In genomic region chr1:152034654-152035405, GRCh38 we compare ENCODE assay signal across 9 cellular contexts. TPM values are rescaled to one million over a fixed set of nuclear protein-coding genes. Genes with fewer than 3 reads are reported as not detected.
A peak's percentile ranks its signal among the peaks of the same experiment; 100 is the strongest.
DNase-seq lines count a peak whose midpoint lies in the region; ATAC-seq, FAIRE-seq and TF ChIP-seq lines count a peak whose summit lies in the region.
"Had no signal": no experiment of that assay in that cellular context is flagged by ENCODE, and none has a peak within 500 bp of the region (broad histone marks: within the 10 kb centered on the region; RNA-seq: fewer than 3 reads in every experiment).

No MANE protein-coding gene starts in this region.

- peaks cover 72% of the 10 kb centered on the region for H3K27me3 Mint-ChIP-seq in brain

- peak; percentile 77 for FAIRE-seq in keratinocyte (lab: Jason Lieb, UNC)
- FAIRE-seq: colon had no signal

- peaks cover 13% of the 10 kb centered on the region; the same call in 1 of the 2 replicates for H4K20me1 ChIP-seq in MM.1S (ENCODE audit: insufficient read depth, low read length)
- peaks cover 4% of the 10 kb centered on the region for H4K20me1 ChIP-seq in keratinocyte (ENCODE audit: control insufficient read depth, extremely low read depth, insufficient read depth, low read length)

- H3K9me1 ChIP-seq in keratinocyte (ENCODE audit: control insufficient read depth, extremely low read depth, insufficient read depth, low read length): no peaks in the 10 kb centered on the region

- H3K9me2 ChIP-seq in MM.1S (replicated peaks; ENCODE audit: insufficient read depth, low read length): no peaks in the 10 kb centered on the region

- H3K9ac ChIP-seq in MM.1S (ENCODE audit: low read length) (peak overlapping the region; percentile 87), keratinocyte (ENCODE audit: control insufficient read depth, extremely low read depth, insufficient read depth, low read length) (peak overlapping the region; percentile 97)

- H3K4me1 ChIP-seq in MM.1S (ENCODE audit: low read length): peaks cover 47% of the 10 kb centered on the region
- peaks cover 21% of the 10 kb centered on the region for H3K4me1 ChIP-seq in keratinocyte (ENCODE audit: control insufficient read depth, extremely low read depth, insufficient read depth, low read length)

- peak; percentile 89 for DNase-seq in COLO829 (ENCODE audit: low spot score)
- DNase-seq in MM.1S: peak; percentile 88
- peak; percentile 50 for DNase-seq in T1000 (lab: John Stamatoyannopoulos, UW)
- DNase-seq in keratinocyte (ENCODE audit: low read depth, low spot score): no peak
- peak; percentile 60 for DNase-seq in stimulated activated CD4-positive, alpha-beta T cell treated with anti-CD3 and anti-CD28 coated beads, Interleukin-4, amount 100 ng/mL, for 1 hour
- DNase-seq in occipital lobe (lab: John Stamatoyannopoulos, UW): no peak

- H3K36me3 Mint-ChIP-seq in brain: no peaks in the 10 kb centered on the region

- H3K4me3 ChIP-seq in MM.1S (ENCODE audit: low read length): peak overlapping the region; percentile 78
- H3K4me3 ChIP-seq in keratinocyte (ENCODE audit: control insufficient read depth in 2 of 3, extremely low read depth in 1 of 3, insufficient read depth in 2 of 3, low read depth in 1 of 3, low read length in 3 of 3): peak overlapping the region; percentile 70 to 88 (median 87)

- TF ChIP-seq CTCF in MM.1S (IDR thresholded peaks at IDR 0.05; ENCODE audit: low read length) (peak; percentile 87), brain (conservative IDR thresholded peaks at IDR 0.05) (peak; percentile 54 to 77), keratinocyte (optimal IDR thresholded peaks at IDR 0.05 in 1 of 3, IDR thresholded peaks at IDR 0.05 in 1 of 3, conservative IDR thresholded peaks at IDR 0.05 in 1 of 3; ENCODE audit: extremely low read depth in 1 of 3, insufficient read depth in 2 of 3, low read length in 3 of 3) (peak; percentile 61 to 93 (median 75))

- H3F3A ChIP-seq in MM.1S (ENCODE audit: insufficient read depth, low read length): peaks cover 93% of the 10 kb centered on the region

- H3K4me2 ChIP-seq in MM.1S (ENCODE audit: low read depth, low read length) (peak overlapping the region; percentile 80), keratinocyte (ENCODE audit: control insufficient read depth, extremely low read depth, insufficient read depth, low read depth, low read length) (peak overlapping the region; percentile 70)

- no peaks in the 10 kb centered on the region for H3K9me3 Mint-ChIP-seq in brain

- peaks cover 29% of the 10 kb centered on the region for H3K36me3 ChIP-seq in MM.1S (replicated peaks; ENCODE audit: insufficient read depth, low read length)
- H3K36me3 ChIP-seq in keratinocyte (ENCODE audit: control insufficient read depth in 2 of 2, extremely low read depth in 1 of 2, insufficient read depth in 2 of 2, low read length in 2 of 2): peaks cover 18 to 38% of the 10 kb centered on the region in 2 experiments

- H3K27ac Mint-ChIP-seq in brain: peak overlapping the region in 3 of 5 experiments; percentile 57 to 92 (median 90)

- H3K27ac ChIP-seq in MM.1S (ENCODE audit: low read length): peak overlapping the region; percentile 86
- peak overlapping the region; percentile 97 for H3K27ac ChIP-seq in keratinocyte (ENCODE audit: control insufficient read depth, insufficient read depth, low read length)

- peak overlapping the region in 4 of 5 experiments; percentile 23 to 93 (median 86) for H3K4me3 Mint-ChIP-seq in brain

- H2AFZ ChIP-seq in MM.1S (ENCODE audit: low read length) (0 out of 2 replicates have a peak overlapping the region, but pooled peaks have one; percentile 11), keratinocyte (ENCODE audit: control insufficient read depth, low read length) (no peak overlapping the region)

- H3K79me2 ChIP-seq in MM.1S (ENCODE audit: low read length) (peaks cover 48% of the 10 kb centered on the region), keratinocyte (ENCODE audit: control insufficient read depth, insufficient read depth, low read length) (peaks cover 42% of the 10 kb centered on the region)

- peaks cover 15% of the 10 kb centered on the region for H3K4me1 Mint-ChIP-seq in brain

- ATAC-seq in GM21381 (IDR thresholded peaks at IDR 0.05; ENCODE audit: unreplicated experiment): peak; percentile 39

- H3K27me3 ChIP-seq in MM.1S (replicated peaks; ENCODE audit: insufficient read depth, low read length): no peaks in the 10 kb centered on the region
- no peaks in the 10 kb centered on the region for H3K27me3 ChIP-seq in keratinocyte (ENCODE audit: control insufficient read depth, extremely low read depth, insufficient read depth, low read length)

- dilution Hi-C loops in keratinocyte (cut with MboI; ENCODE audit: extremely low pct_ligation_motif_present, low sequenced_read_pairs): no loop called here

- H3K9me3 ChIP-seq in MM.1S (replicated peaks; ENCODE audit: insufficient read depth, low read length): no peaks in the 10 kb centered on the region
- H3K9me3 ChIP-seq in keratinocyte (ENCODE audit: control insufficient read depth, low read depth, low read length): no peaks in the 10 kb centered on the region

RNA-seq across cellular contexts. Expression of gene S100A11, which starts 2.0 kb away (rescaled TPM):
- polyA plus RNA-seq in brain (ENCODE audit: insufficient read depth, low read depth, low replicate concordance) (56.7 TPM), keratinocyte (3,230 to 4,658 TPM (median 4,125 TPM) in 3 replicates)
- polyA plus RNA-seq in keratinocyte (2011; ENCODE audit: low read depth): 385 TPM
- 5,163 and 5,922 TPM in 2 replicates for polyA plus RNA-seq in keratinocyte (2011; cell fraction: cytosol; rRNA removed)
- polyA plus RNA-seq in keratinocyte (2011; cell fraction: nucleus; rRNA removed): 1,558 and 1,872 TPM in 2 replicates
- polyA plus RNA-seq in keratinocyte (2012; ENCODE audit: low replicate concordance): 4,957 and 5,664 TPM in 2 replicates
- polyA minus RNA-seq in keratinocyte: 2,598 to 4,430 TPM (median 2,761 TPM) in 3 replicates
- polyA minus RNA-seq in keratinocyte (2011; cell fraction: cytosol; rRNA and poly(A)+ RNA removed): 2,126 TPM
- 610 and 888 TPM in 2 replicates for polyA minus RNA-seq in keratinocyte (2011; cell fraction: nucleus; rRNA and poly(A)+ RNA removed)
- total RNA-seq in occipital lobe: 0.78 TPM

RNA-seq across cellular contexts. Expression of gene S100A10, which starts 41.2 kb away (rescaled TPM):
- polyA plus RNA-seq in brain (ENCODE audit: insufficient read depth, low read depth, low replicate concordance): 28.7 TPM
- 762 to 1,688 TPM (median 1,061 TPM) in 3 replicates for polyA plus RNA-seq in keratinocyte
- polyA plus RNA-seq in keratinocyte (2011; ENCODE audit: low read depth): 7,825 TPM
- polyA plus RNA-seq in keratinocyte (2011; cell fraction: cytosol; rRNA removed): 1,426 and 2,466 TPM in 2 replicates
- 399 and 409 TPM in 2 replicates for polyA plus RNA-seq in keratinocyte (2011; cell fraction: nucleus; rRNA removed)
- 2,272 and 2,757 TPM in 2 replicates for polyA plus RNA-seq in keratinocyte (2012; ENCODE audit: low replicate concordance)
- 156 to 769 TPM (median 744 TPM) in 3 replicates for polyA minus RNA-seq in keratinocyte
- 3,568 TPM for polyA minus RNA-seq in keratinocyte (2011; cell fraction: cytosol; rRNA and poly(A)+ RNA removed)
- polyA minus RNA-seq in keratinocyte (2011; cell fraction: nucleus; rRNA and poly(A)+ RNA removed): 194 and 286 TPM in 2 replicates
- total RNA-seq in occipital lobe: 2.8 TPM

RNA-seq across cellular contexts. Expression of gene TCHHL1, which starts 54.0 kb away (rescaled TPM):
- not detected for polyA plus RNA-seq in brain (ENCODE audit: insufficient read depth, low read depth, low replicate concordance)
- 0.08 TPM in 1 of 3 replicates, not detected in the others for polyA plus RNA-seq in keratinocyte
- polyA plus RNA-seq in keratinocyte (2011; ENCODE audit: low read depth): 0.21 TPM
- polyA plus RNA-seq in keratinocyte (2011; cell fraction: cytosol; rRNA removed): 0.03 and 0.21 TPM in 2 replicates
- polyA plus RNA-seq in keratinocyte (2011; cell fraction: nucleus; rRNA removed): 0.05 and 0.34 TPM in 2 replicates
- polyA plus RNA-seq in keratinocyte (2012; ENCODE audit: low replicate concordance): 0.06 and 0.10 TPM in 2 replicates
- 0.16 TPM in 1 of 3 replicates, not detected in the others for polyA minus RNA-seq in keratinocyte
- not detected for polyA minus RNA-seq in keratinocyte (2011; cell fraction: cytosol; rRNA and poly(A)+ RNA removed)
- 0.21 and 0.23 TPM in 2 replicates for polyA minus RNA-seq in keratinocyte (2011; cell fraction: nucleus; rRNA and poly(A)+ RNA removed)
- not detected for total RNA-seq in occipital lobe

Comparison
In these comparisons a context has a peak if more than half of its experiments do, and no peak if none do; other contexts are left out.
1. DNase-seq: peak in COLO829 (single experiment), MM.1S (single experiment), T1000 (single experiment) and stimulated activated CD4-positive, alpha-beta T cell treated with anti-CD3 and anti-CD28 coated beads, Interleukin-4, amount 100 ng/mL, for 1 hour (single experiment); none in keratinocyte (single experiment) and occipital lobe (single experiment).
2. RNA of gene S100A10, which starts 41.2 kb away (polyA plus RNA-seq): 399 to 7,825 TPM in keratinocyte; 28.7 TPM in brain (single experiment); every median in the first group is over 10 times any median in the second.
3. Peak in every context shown above with its lines, with median percentiles within 50 percentile points of each other: CTCF ChIP-seq.